13 cellular contexts compared by ENCODE assay signal in genomic region chr19:19482785-19483625, GRCh38. TPM values are rescaled to one million over a fixed set of nuclear protein-coding genes. Genes with fewer than 3 reads are reported as not detected.
A peak's percentile ranks its signal among the peaks of the same experiment; 100 is the strongest.
DNase-seq lines count a peak whose midpoint lies in the region; ATAC-seq, FAIRE-seq and TF ChIP-seq lines count a peak whose summit lies in the region.
"Had no signal": no experiment of that assay in that cellular context is flagged by ENCODE, and none has a peak within 500 bp of the region (broad histone marks: within the 10 kb centered on the region; RNA-seq: fewer than 3 reads in every experiment).

No MANE protein-coding gene starts in this region.

- H3K4me2 ChIP-seq in DND-41 (ENCODE audit: insufficient read depth, low read length) (no peak overlapping the region), trophoblast cell (ENCODE audit: low read length) (no peak overlapping the region), Karpas-422 (ENCODE audit: low read depth, low read length, poor library complexity, severe bottlenecking) (no peak overlapping the region)

- H2BK5ac ChIP-seq in trophoblast cell (ENCODE audit: low read depth, low read length, poor library complexity): no peak overlapping the region

- H3K36me3 Mint-ChIP-seq in effector memory CD8-positive, alpha-beta T cell (ENCODE audit: insufficient read depth): peaks cover 32% of the 10 kb centered on the region

- H3K9me3 ChIP-seq in DND-41 (ENCODE audit: insufficient read depth, low read length, severe bottlenecking) (no peaks in the 10 kb centered on the region), trophoblast cell (ENCODE audit: insufficient read depth, low read depth, low read length) (no peaks in the 10 kb centered on the region), Karpas-422 (ENCODE audit: low read length) (no peaks in the 10 kb centered on the region)
- H3K9me3 ChIP-seq: ascending aorta had no signal

- no peak overlapping the region for H2AK5ac ChIP-seq in trophoblast cell (ENCODE audit: low read length)

- H4K20me1 ChIP-seq in DND-41 (ENCODE audit: insufficient read depth, low read length) (peaks cover 80% of the 10 kb centered on the region), Karpas-422 (ENCODE audit: insufficient read depth, low read depth, low read length) (no peaks in the 10 kb centered on the region; the same call in 1 of the 2 replicates)

- H3K9me2 ChIP-seq in Karpas-422 (replicated peaks; ENCODE audit: insufficient read depth, low read length): no peaks in the 10 kb centered on the region

- H3K27me3 Mint-ChIP-seq in effector memory CD8-positive, alpha-beta T cell: no peaks in the 10 kb centered on the region

- no peaks in the 10 kb centered on the region for H3K27me3 ChIP-seq in DND-41 (ENCODE audit: insufficient read depth, low read length, poor library complexity)
- no peaks in the 10 kb centered on the region for H3K27me3 ChIP-seq in trophoblast cell (ENCODE audit: insufficient read depth, low read length)
- H3K27me3 ChIP-seq in Karpas-422 (ENCODE audit: low read length): no peaks in the 10 kb centered on the region
- H3K27me3 ChIP-seq: ascending aorta had no signal

- H2BK12ac ChIP-seq in trophoblast cell (ENCODE audit: low read length): no peak overlapping the region

- H3K36me3 ChIP-seq in DND-41 (ENCODE audit: insufficient read depth, low read length) (peaks cover 82% of the 10 kb centered on the region), trophoblast cell (ENCODE audit: control insufficient read depth in 1 of 2, insufficient read depth in 2 of 2, low read length in 2 of 2) (peaks cover 25 to 26% of the 10 kb centered on the region in 2 experiments), Karpas-422 (ENCODE audit: insufficient read depth, low read length) (0 out of 2 replicates have a peak, but pooled peaks cover 2% of the 10 kb centered on the region)

- DNase-seq in DND-41 (no peak), NCI-H2107 treated with DMSO at 0.1 percent for 48 hours (lab: John Stamatoyannopoulos, UW; ENCODE audit: unreplicated experiment) (peak; percentile 48), trophoblast cell (no peak), GM19239 (ENCODE audit: insufficient read length, low spot score) (no peak), Karpas-422 (no peak)
- no peak for DNase-seq in effector memory CD8-positive, alpha-beta T cell
- DNase-seq: activated CD8-positive, alpha-beta memory T cell treated with anti-CD3 and anti-CD28 coated beads, Interleukin-2, amount 50 U/mL, for 4 hours; Calu3; NCI-H1105 treated with DMSO at 0.1 percent for 48 hours; NCI-H774 had no signal

- no peak overlapping the region for H4K91ac ChIP-seq in trophoblast cell (ENCODE audit: low read depth, low read length)

- no peak overlapping the region for H4K8ac ChIP-seq in trophoblast cell (ENCODE audit: low read depth, low read length)

- H3K9me3 Mint-ChIP-seq in effector memory CD8-positive, alpha-beta T cell: no peaks in the 10 kb centered on the region

- peaks cover 13% of the 10 kb centered on the region for H3K4me1 ChIP-seq in DND-41 (ENCODE audit: insufficient read depth, low read length)
- H3K4me1 ChIP-seq in trophoblast cell (ENCODE audit: control insufficient read depth in 1 of 2, insufficient read depth in 2 of 2, low read length in 2 of 2): peaks cover 33% of the 10 kb centered on the region in 2 experiments
- peaks cover 42% of the 10 kb centered on the region for H3K4me1 ChIP-seq in Karpas-422 (ENCODE audit: low read length)

- H3K4ac ChIP-seq in trophoblast cell (ENCODE audit: low read depth, low read length): peak overlapping the region; percentile 10

- peaks cover 7% of the 10 kb centered on the region for H3K79me1 ChIP-seq in trophoblast cell (ENCODE audit: low read length)

- 0 out of 2 replicates have a peak overlapping the region, but pooled peaks have one; percentile 18 for H3K27ac ChIP-seq in DND-41 (ENCODE audit: low read length)
- no peak overlapping the region for H3K27ac ChIP-seq in trophoblast cell (ENCODE audit: low read depth, low read length)
- no peak overlapping the region for H3K27ac ChIP-seq in Karpas-422 (ENCODE audit: low read length)
- H3K27ac ChIP-seq: ascending aorta had no signal

- H3K4me3 Mint-ChIP-seq in effector memory CD8-positive, alpha-beta T cell: no peak overlapping the region

- H3K14ac ChIP-seq in trophoblast cell (ENCODE audit: low read length): no peak overlapping the region

- peak overlapping the region; percentile 28 to 84 for H3K27ac Mint-ChIP-seq in effector memory CD8-positive, alpha-beta T cell

- H4K12ac ChIP-seq in trophoblast cell (ENCODE audit: low read depth, low read length): no peak overlapping the region

- no peak overlapping the region for H2BK120ac ChIP-seq in trophoblast cell (ENCODE audit: insufficient read depth, low read length, poor library complexity)

- ATAC-seq in DND-41 (ENCODE audit: insufficient read depth, low read depth) (no peak), HG02623 (IDR thresholded peaks at IDR 0.05; ENCODE audit: unreplicated experiment) (no peak)
- no peak for ATAC-seq in effector memory CD8-positive, alpha-beta T cell (replicated peaks)

- H3K9ac ChIP-seq in DND-41 (ENCODE audit: low read depth, low read length): no peak overlapping the region
- no peak overlapping the region for H3K9ac ChIP-seq in trophoblast cell (ENCODE audit: low read length)
- no peak overlapping the region for H3K9ac ChIP-seq in Karpas-422 (ENCODE audit: low read length)

- no peak for FAIRE-seq in GM19239 (lab: Jason Lieb, UNC)
- FAIRE-seq: TTC549 had no signal

- WGBS in trophoblast cell (ENCODE audit: extremely low coverage, insufficient coverage, insufficient read length): no CpG with 5 or more reads among the region's 19 CpGs

- H3K79me2 ChIP-seq in DND-41 (ENCODE audit: insufficient read depth, low read length) (peaks cover 94% of the 10 kb centered on the region), trophoblast cell (ENCODE audit: control insufficient read depth, insufficient read depth, low read length, poor library complexity) (peaks cover 16% of the 10 kb centered on the region), Karpas-422 (ENCODE audit: low read length) (peaks cover 89% of the 10 kb centered on the region)

- peaks cover 28 to 30% of the 10 kb centered on the region in 2 donors for H3K4me1 Mint-ChIP-seq in effector memory CD8-positive, alpha-beta T cell (ENCODE audit: low read depth in 2 of 2)

- H3K18ac ChIP-seq in trophoblast cell (ENCODE audit: low read length): no peak overlapping the region

- H3K4me3 ChIP-seq in DND-41 (ENCODE audit: low read depth in 1 of 2, low read length in 2 of 2): no peak overlapping the region
- H3K4me3 ChIP-seq in trophoblast cell (ENCODE audit: low read depth, low read length): no peak overlapping the region
- no peak overlapping the region for H3K4me3 ChIP-seq in Karpas-422 (ENCODE audit: low read length)
- H3K4me3 ChIP-seq: ascending aorta had no signal

- TF ChIP-seq CTCF in DND-41 (IDR thresholded peaks at IDR 0.05; ENCODE audit: borderline replicate concordance, extremely low read depth, low read length, poor library complexity, severe bottlenecking): no peak

- H3K23ac ChIP-seq in trophoblast cell (ENCODE audit: low read length): no peak overlapping the region

- H2AFZ ChIP-seq in DND-41 (ENCODE audit: low read depth, low read length) (no peak overlapping the region), trophoblast cell (ENCODE audit: insufficient read depth, low read length, poor library complexity) (no peak overlapping the region), Karpas-422 (ENCODE audit: low read length) (no peak overlapping the region)

RNA-seq across cellular contexts. Expression of gene TSSK6, which starts 32.3 kb away (rescaled TPM):
- 1.1 and 1.4 TPM in 2 replicates for polyA plus RNA-seq in trophoblast cell (2013)
- total RNA-seq in Karpas-422 (2014; rRNA removed; shearing (Covaris generic); ENCODE audit: low replicate concordance): 5.0 and 10.8 TPM in 2 replicates
- total RNA-seq: ascending aorta had no signal

RNA-seq across cellular contexts. Expression of gene NDUFA13, which starts 33.0 kb away (rescaled TPM):
- 160 and 164 TPM in 2 replicates for polyA plus RNA-seq in trophoblast cell (2013)
- total RNA-seq in Karpas-422 (2014; rRNA removed; shearing (Covaris generic); ENCODE audit: low replicate concordance): 255 and 557 TPM in 2 replicates

RNA-seq across cellular contexts. Expression of gene YJEFN3, which starts 45.7 kb away (rescaled TPM):
- polyA plus RNA-seq in trophoblast cell (2013): 4.5 and 4.6 TPM in 2 replicates
- 7.9 and 11.4 TPM in 2 replicates for total RNA-seq in Karpas-422 (2014; rRNA removed; shearing (Covaris generic); ENCODE audit: low replicate concordance)

RNA-seq across cellular contexts. Expression of gene CILP2, which starts 55.1 kb away (rescaled TPM):
- 0.52 and 0.56 TPM in 2 replicates for polyA plus RNA-seq in trophoblast cell (2013)
- 0.15 and 0.87 TPM in 2 replicates for total RNA-seq in Karpas-422 (2014; rRNA removed; shearing (Covaris generic); ENCODE audit: low replicate concordance)
- total RNA-seq: ascending aorta had no signal
